ENCODE assay signal across 10 cellular contexts in the genomic region with DNA sequence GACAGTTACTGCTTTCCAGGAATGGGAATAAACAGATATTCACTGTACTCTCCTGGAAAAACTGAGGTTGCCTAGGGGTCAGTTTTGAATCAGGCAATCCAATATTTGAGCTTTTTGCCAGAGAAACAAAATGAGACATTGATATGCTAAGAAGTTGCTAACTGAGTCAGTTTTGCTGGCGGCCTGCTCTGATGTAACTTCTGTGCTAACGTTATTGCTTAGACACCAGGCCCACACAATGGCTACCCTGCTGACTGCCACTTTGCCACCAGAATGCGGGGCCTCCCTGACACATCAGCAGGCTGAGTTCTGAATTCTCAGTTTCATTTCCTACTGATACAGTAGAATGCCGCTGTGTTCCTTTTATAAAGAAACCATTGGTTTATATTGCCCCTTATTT. TPM values are rescaled to one million over a fixed set of nuclear protein-coding genes. Genes with fewer than 3 reads are reported as not detected.
DNase-seq lines count a peak whose midpoint lies in the region; ATAC-seq and TF ChIP-seq lines count a peak whose summit lies in the region.
"Had no signal": no experiment of that assay in that cellular context is flagged by ENCODE, and none has a peak within 500 bp of the region (broad histone marks: within the 10 kb centered on the region; RNA-seq: fewer than 3 reads in every experiment).

No MANE protein-coding gene starts in this region.

- peaks cover 18% of the 10 kb centered on the region for H3K27me3 Mint-ChIP-seq in activated CD8-positive, alpha-beta T cell treated with anti-CD3 and anti-CD28 coated beads for 36 hours
- peaks cover 5% of the 10 kb centered on the region for H3K27me3 Mint-ChIP-seq in activated CD8-positive, alpha-beta T cell treated with anti-CD3 and anti-CD28 coated beads, Interleukin-2, amount 10 ng/mL, durations not matched to agents 7 days and 5 days (ENCODE audit: low read depth)
- H3K27me3 Mint-ChIP-seq in WTC11 (ENCODE audit: low read depth) = peaks cover 4% of the 10 kb centered on the region; the same call in 1 of the 2 replicates

- H3K18ac ChIP-seq in neuronal stem cell (ENCODE audit: low read length) = no peak overlapping the region

- POLR2A ChIA-PET in activated CD8-positive, alpha-beta T cell treated with anti-CD3 and anti-CD28 coated beads for 36 hours (lab: Charles Lee) = no interaction called here
- POLR2A ChIA-PET in activated CD8-positive, alpha-beta T cell treated with anti-CD3 and anti-CD28 coated beads, Interleukin-2, amount 10 ng/mL, durations not matched to agents 7 days and 5 days (lab: Charles Lee) = no interaction called here
- POLR2A ChIA-PET in WTC11 (lab: Charles Lee) = no interaction called here

- H4K91ac ChIP-seq in neuronal stem cell (ENCODE audit: low read depth, low read length, poor library complexity) = no peak overlapping the region

- no peaks in the 10 kb centered on the region for H3K4me1 Mint-ChIP-seq in activated CD8-positive, alpha-beta T cell treated with anti-CD3 and anti-CD28 coated beads for 36 hours (ENCODE audit: low read depth)
- H3K4me1 Mint-ChIP-seq in activated CD8-positive, alpha-beta T cell treated with anti-CD3 and anti-CD28 coated beads, Interleukin-2, amount 10 ng/mL, durations not matched to agents 7 days and 5 days (ENCODE audit: low read depth) = no peaks in the 10 kb centered on the region
- peaks cover 19% of the 10 kb centered on the region for H3K4me1 Mint-ChIP-seq in WTC11

- no peak overlapping the region for H3K9ac ChIP-seq in neuronal stem cell (ENCODE audit: low read depth, low read length, poor library complexity)

- no peaks in the 10 kb centered on the region for H3K36me3 ChIP-seq in neuronal stem cell (replicated peaks in 1 of 2; ENCODE audit: control insufficient read depth in 2 of 2, insufficient read depth in 2 of 2, low read length in 2 of 2)
- H3K36me3 ChIP-seq in uterus = no peaks in the 10 kb centered on the region

- H3K4me3 ChIP-seq in neuronal stem cell (ENCODE audit: low read length in 2 of 2) = no peak overlapping the region
- H3K4me3 ChIP-seq in uterus = no peak overlapping the region
- H3K4me3 ChIP-seq: A549, K562 had no signal

- H3K27me3 ChIP-seq in neuronal stem cell (ENCODE audit: control insufficient read depth in 3 of 3, insufficient read depth in 3 of 3, low read depth in 1 of 3, low read length in 3 of 3) = no peaks in the 10 kb centered on the region
- no peaks in the 10 kb centered on the region for H3K27me3 ChIP-seq in uterus

- H3K4me1 ChIP-seq in neuronal stem cell (ENCODE audit: control insufficient read depth in 2 of 2, insufficient read depth in 1 of 2, low read depth in 1 of 2, low read length in 2 of 2) (peaks cover 5 to 12% of the 10 kb centered on the region in 2 donors), uterus (no peaks in the 10 kb centered on the region)
- H3K4me1 ChIP-seq: A549 had no signal

- H3K27ac ChIP-seq in neuronal stem cell (replicated peaks; ENCODE audit: low read length) (no peak overlapping the region), uterus (no peak overlapping the region)
- H3K27ac ChIP-seq: A549 had no signal

- no peak for TF ChIP-seq CTCF in activated CD8-positive, alpha-beta T cell treated with anti-CD3 and anti-CD28 coated beads for 36 hours (IDR thresholded peaks at IDR 0.05)
- TF ChIP-seq CTCF in WTC11 (IDR thresholded peaks at IDR 0.05) = no peak
- TF ChIP-seq CTCF in uterus (IDR thresholded peaks at IDR 0.05) = no peak

- H2AK5ac ChIP-seq in neuronal stem cell (ENCODE audit: low read depth, low read length) = no peak overlapping the region

- no peak overlapping the region for H2BK12ac ChIP-seq in neuronal stem cell (ENCODE audit: low read length)

- no peak overlapping the region for H4K8ac ChIP-seq in neuronal stem cell (ENCODE audit: low read depth, low read length)

- no peak for TF ChIP-seq POLR2A in uterus (IDR thresholded peaks at IDR 0.05)

- no CpG with 5 or more reads among the region's 4 CpGs for WGBS in neuronal stem cell (ENCODE audit: extremely low coverage in 2 of 2, insufficient read length in 2 of 2, insufficient replicate concordance in 1 of 2), 2 donors

- no peak overlapping the region for H2BK5ac ChIP-seq in neuronal stem cell (ENCODE audit: low read length)

- no peak overlapping the region for H2BK15ac ChIP-seq in neuronal stem cell (ENCODE audit: low read length)

- peak; percentile 32 for DNase-seq in activated CD8-positive, alpha-beta T cell treated with anti-CD3 and anti-CD28 coated beads for 36 hours
- no peak for DNase-seq in activated CD8-positive, alpha-beta T cell treated with anti-CD3 and anti-CD28 coated beads, Interleukin-2, amount 10 ng/mL, durations not matched to agents 7 days and 5 days
- DNase-seq in WTC11 (ENCODE audit: low spot score) (no peak), neuronal stem cell (ENCODE audit: low spot score) (no peak), EL (no peak), NCI-H526 treated with DMSO at 0.1 percent for 48 hours (lab: John Stamatoyannopoulos, UW) (no peak), uterus (no peak)

- CTCF ChIA-PET in activated CD8-positive, alpha-beta T cell treated with anti-CD3 and anti-CD28 coated beads for 36 hours (lab: Charles Lee) = no interaction called here
- CTCF ChIA-PET in activated CD8-positive, alpha-beta T cell treated with anti-CD3 and anti-CD28 coated beads, Interleukin-2, amount 10 ng/mL, durations not matched to agents 7 days and 5 days (lab: Charles Lee) = no interaction called here
- CTCF ChIA-PET in WTC11 (lab: Charles Lee) = interaction anchor here (2.0 kb wide), 1 partner anchor 120 kb away, joined by 5 read pairs; no protein-coding TSS in a partner anchor

- no peak overlapping the region for H3K4me2 ChIP-seq in neuronal stem cell (ENCODE audit: insufficient read depth, low read length, poor library complexity, severe bottlenecking)
- H3K4me2 ChIP-seq: A549 had no signal

- no peak overlapping the region for H3K14ac ChIP-seq in neuronal stem cell (ENCODE audit: low read length)

- no peaks in the 10 kb centered on the region for H3K79me1 ChIP-seq in neuronal stem cell (ENCODE audit: low read depth, low read length)

- H3K9me3 ChIP-seq in neuronal stem cell (replicated peaks in 1 of 2; ENCODE audit: control insufficient read depth in 2 of 2, insufficient read depth in 1 of 2, low read depth in 1 of 2, low read length in 2 of 2) (peaks cover 0 to 3% of the 10 kb centered on the region in 2 donors), uterus (no peaks in the 10 kb centered on the region)
- H3K9me3 ChIP-seq: A549 had no signal

- H3K4ac ChIP-seq in neuronal stem cell (ENCODE audit: low read length) = no peak overlapping the region

- H2AFZ ChIP-seq in neuronal stem cell (ENCODE audit: low read length) = peak overlapping the region; percentile 69

- no peak overlapping the region for H2BK120ac ChIP-seq in neuronal stem cell (ENCODE audit: low read depth, low read length)

- H3K27ac Mint-ChIP-seq in activated CD8-positive, alpha-beta T cell treated with anti-CD3 and anti-CD28 coated beads for 36 hours = no peak overlapping the region
- no peak overlapping the region for H3K27ac Mint-ChIP-seq in activated CD8-positive, alpha-beta T cell treated with anti-CD3 and anti-CD28 coated beads, Interleukin-2, amount 10 ng/mL, durations not matched to agents 7 days and 5 days
- H3K27ac Mint-ChIP-seq in WTC11 = no peak overlapping the region

- ATAC-seq in activated CD8-positive, alpha-beta T cell treated with anti-CD3 and anti-CD28 coated beads for 36 hours = peak; percentile 64
- ATAC-seq in activated CD8-positive, alpha-beta T cell treated with anti-CD3 and anti-CD28 coated beads, Interleukin-2, amount 10 ng/mL, durations not matched to agents 7 days and 5 days = no peak
- peak; percentile 71 for ATAC-seq in HG03175 (IDR thresholded peaks at IDR 0.05; ENCODE audit: unreplicated experiment)
- peak; percentile 71 for ATAC-seq in WTC11
- ATAC-seq: A549, K562 had no signal

- H3K4me3 Mint-ChIP-seq in activated CD8-positive, alpha-beta T cell treated with anti-CD3 and anti-CD28 coated beads for 36 hours = no peak overlapping the region
- no peak overlapping the region for H3K4me3 Mint-ChIP-seq in activated CD8-positive, alpha-beta T cell treated with anti-CD3 and anti-CD28 coated beads, Interleukin-2, amount 10 ng/mL, durations not matched to agents 7 days and 5 days
- no peak overlapping the region for H3K4me3 Mint-ChIP-seq in WTC11

- intact Hi-C loops in activated CD8-positive, alpha-beta T cell treated with anti-CD3 and anti-CD28 coated beads for 36 hours (cut with micrococcal nuclease) = no loop called here
- intact Hi-C loops in uterus (cut with DNase I; ENCODE audit: low total_unique reads) = no loop called here

- no peaks in the 10 kb centered on the region for H3K9me3 Mint-ChIP-seq in activated CD8-positive, alpha-beta T cell treated with anti-CD3 and anti-CD28 coated beads for 36 hours
- H3K9me3 Mint-ChIP-seq in activated CD8-positive, alpha-beta T cell treated with anti-CD3 and anti-CD28 coated beads, Interleukin-2, amount 10 ng/mL, durations not matched to agents 7 days and 5 days (ENCODE audit: insufficient read depth) = no peaks in the 10 kb centered on the region
- H3K9me3 Mint-ChIP-seq in WTC11 = no peaks in the 10 kb centered on the region

- H3K36me3 Mint-ChIP-seq in activated CD8-positive, alpha-beta T cell treated with anti-CD3 and anti-CD28 coated beads for 36 hours (ENCODE audit: low read depth) = no peaks in the 10 kb centered on the region
- H3K36me3 Mint-ChIP-seq in activated CD8-positive, alpha-beta T cell treated with anti-CD3 and anti-CD28 coated beads, Interleukin-2, amount 10 ng/mL, durations not matched to agents 7 days and 5 days (ENCODE audit: low read depth) = no peaks in the 10 kb centered on the region
- no peaks in the 10 kb centered on the region for H3K36me3 Mint-ChIP-seq in WTC11

- H3K23ac ChIP-seq in neuronal stem cell (ENCODE audit: low read depth, low read length, poor library complexity) = no peak overlapping the region

TF ChIP-seq in WTC11, 78 proteins besides CTCF, POLR2A, EP300 and RAD21 (continues in another document):
- TF ChIP-seq MXD4 (CRISPR knock-in tag; IDR thresholded peaks at IDR 0.05; ENCODE audit: borderline replicate concordance) = no peak
- TF ChIP-seq CDX4 (CRISPR knock-in tag; IDR thresholded peaks at IDR 0.05; ENCODE audit: borderline replicate concordance) = no peak
- no peak for TF ChIP-seq FOXK1 (CRISPR knock-in tag; IDR thresholded peaks at IDR 0.05)

RNA-seq across cellular contexts. Expression of gene ZNF618, which starts 18.2 kb away (rescaled TPM):
- total RNA-seq in activated CD8-positive, alpha-beta T cell treated with anti-CD3 and anti-CD28 coated beads for 36 hours = under 1 TPM; 0.22 to 0.27 TPM
- total RNA-seq in activated CD8-positive, alpha-beta T cell treated with anti-CD3 and anti-CD28 coated beads, Interleukin-2, amount 10 ng/mL, durations not matched to agents 7 days and 5 days = under 1 TPM; 0.34 to 0.42 TPM
- 21.5 to 23.9 TPM (median 22.0 TPM) in 3 replicates for total RNA-seq in WTC11 (2021)
- 31.5 TPM for polyA plus RNA-seq in neuronal stem cell (2013, experiment 1 of 2)
- polyA plus RNA-seq in neuronal stem cell (2013, experiment 2 of 2) = 32.2 TPM
- 10 to 100 TPM in 2 of 4 donors, 1 to 10 TPM in 2; 3.8 to 24.2 (median 12.3) TPM for total RNA-seq in uterus
